8 cellular contexts compared by ENCODE assay signal in genomic region chr14:93954900-93955891, GRCh38. TPM values are rescaled to one million over a fixed set of nuclear protein-coding genes. Genes with fewer than 3 reads are reported as not detected.
DNase-seq lines count a peak whose midpoint lies in the region; ATAC-seq and TF ChIP-seq lines count a peak whose summit lies in the region.

No MANE protein-coding gene starts in this region.

- H3K27me3 ChIP-seq in upper lobe of right lung, result no peaks in the 10 kb centered on the region

- H3K4me3 ChIP-seq in GM12875 (ENCODE audit: low read depth, low read length), result peak overlapping the region; percentile 60
- H3K4me3 ChIP-seq in upper lobe of right lung, result peak overlapping the region; percentile 25

- intact Hi-C loops in upper lobe of right lung (cut with DNase I), result no loop called here

- H3K36me3 ChIP-seq in upper lobe of right lung, result no peaks in the 10 kb centered on the region

- H3K9me3 ChIP-seq in upper lobe of right lung, result no peaks in the 10 kb centered on the region

- ATAC-seq in GM21723 (IDR thresholded peaks at IDR 0.05; ENCODE audit: unreplicated experiment) (peak; percentile 35), upper lobe of right lung (peak; percentile 80)

- peaks cover 24% of the 10 kb centered on the region for H3K4me1 ChIP-seq in upper lobe of right lung

- TF ChIP-seq CTCF in GM12875 (IDR thresholded peaks at IDR 0.05; ENCODE audit: borderline replicate concordance, insufficient read depth, low read depth, low read length), result no peak
- no peak for TF ChIP-seq CTCF in upper lobe of right lung (IDR thresholded peaks at IDR 0.05)

- DNase-seq in SKM-1 treated with dmso at 0.1 percent for 144 hours (lab: John Stamatoyannopoulos, UW; ENCODE audit: unreplicated experiment) (peak; percentile 84), germinal center (ENCODE audit: low spot score) (peak; percentile 75), upper lobe of right lung (peak; percentile 79), NCI-H2171 treated with DMSO at 0.1 percent for 48 hours (lab: John Stamatoyannopoulos, UW) (no peak), COLO668 (lab: John Stamatoyannopoulos, UW; ENCODE audit: unreplicated experiment) (no peak), NCI-H446 treated with DMSO at 0.1 percent for 48 hours (lab: John Stamatoyannopoulos, UW) (no peak)

- H3K27ac ChIP-seq in upper lobe of right lung, result peak overlapping the region; percentile 76

RNA-seq across cellular contexts. Expression of gene ASB2, which starts 21.2 kb away (rescaled TPM):
- total RNA-seq in upper lobe of right lung, result 3.2 TPM

RNA-seq across cellular contexts. Expression of gene FAM181A, which starts 28.1 kb away (rescaled TPM):
- 3.5 TPM for total RNA-seq in upper lobe of right lung

RNA-seq across cellular contexts. Expression of gene CCDC197, which starts 41.9 kb away (rescaled TPM):
- total RNA-seq in upper lobe of right lung, result not detected

Comparison
In these comparisons a context has a peak if more than half of its experiments do, and no peak if none do; other contexts are left out.
1. DNase-seq: peak in SKM-1 treated with dmso at 0.1 percent for 144 hours (single experiment), germinal center (single experiment) and upper lobe of right lung (single experiment); none in NCI-H2171 treated with DMSO at 0.1 percent for 48 hours (single experiment), COLO668 (single experiment) and NCI-H446 treated with DMSO at 0.1 percent for 48 hours (single experiment).